Comparison of ENCODE assay signal across 19 cellular contexts in genomic region chr7:155163696-155164095, GRCh38.
DNase-seq lines count a peak whose midpoint lies in the region; TF ChIP-seq lines count a peak whose summit lies in the region.
"Had no signal": no experiment of that assay in that cellular context is flagged by ENCODE, and none has a peak within 500 bp of the region (broad histone marks: within the 10 kb centered on the region; RNA-seq: fewer than 3 reads in every experiment).

No MANE protein-coding gene starts in this region.

- no peak for TF ChIP-seq POLR2A in stomach (IDR thresholded peaks at IDR 0.05)

- TF ChIP-seq EP300 in stomach (IDR thresholded peaks at IDR 0.05) = no peak

- 26 to 58% (median 34%) methylated on average over 7 of the region's 7 CpGs for WGBS in stomach, 5 donors

- peaks cover 0 to under 1% (median 0%) of the 10 kb centered on the region in 4 donors for H3K9me3 ChIP-seq in stomach
- H3K9me3 ChIP-seq: MG63 had no signal

- no peaks in the 10 kb centered on the region for H3K36me3 ChIP-seq in stomach
- H3K36me3 ChIP-seq: MG63 had no signal

- H3K4me1 ChIP-seq in stomach = no peaks in the 10 kb centered on the region

- TF ChIP-seq CTCF in coronary artery (IDR thresholded peaks at IDR 0.05) (no peak), stomach (IDR thresholded peaks at IDR 0.05) (no peak)

- intact Hi-C loops in stomach (cut with DNase I; ENCODE audit: low total_unique reads) = no loop called here

- H3K4me3 ChIP-seq in coronary artery (no peak overlapping the region), stomach (no peak overlapping the region)
- H3K4me3 ChIP-seq: MG63 had no signal

- peak; percentile 25 for DNase-seq in NCI-H748 (lab: John Stamatoyannopoulos, UW; ENCODE audit: unreplicated experiment)
- DNase-seq in NCI-H748 treated with DMSO at 0.1 percent for 48 hours (lab: John Stamatoyannopoulos, UW) = no peak
- DNase-seq in NCI-H345 (lab: John Stamatoyannopoulos, UW) = peak; percentile 65
- peak; percentile 24 for DNase-seq in coronary artery (ENCODE audit: low spot score)
- peak; percentile 44 for DNase-seq in stomach
- no peak for DNase-seq in GDM1 (lab: John Stamatoyannopoulos, UW)
- DNase-seq in T-helper 9 cell = no peak
- DNase-seq: DMS53, IMR-90, KG1, MG63, NCI-H1105 treated with DMSO at 0.1 percent for 48 hours, NCI-H1694 treated with DMSO at 0.1 percent for 48 hours, NCI-H2081, NCI-H2171, NCI-H226, NCI-H524, SHP77 had no signal

- H3K27ac ChIP-seq in coronary artery (no peak overlapping the region), stomach (no peak overlapping the region)
- H3K27ac ChIP-seq: RWPE1 had no signal

- peaks cover 0 to 11% (median 0%) of the 10 kb centered on the region in 3 donors for H3K27me3 ChIP-seq in stomach
- H3K27me3 ChIP-seq: MG63 had no signal

Comparison
In these comparisons a context has a peak if more than half of its experiments do, and no peak if none do; other contexts are left out.
1. DNase-seq: peak in NCI-H748 (single experiment), NCI-H345 (single experiment), coronary artery (single experiment) and stomach (single experiment); none in NCI-H748 treated with DMSO at 0.1 percent for 48 hours (single experiment), GDM1 (single experiment) and T-helper 9 cell (single experiment).